Comparison of ENCODE assay signal across 17 cellular contexts in genomic region chr3:104886220-104886995, GRCh38.
A peak's percentile ranks its signal among the peaks of the same experiment; 100 is the strongest.
DNase-seq lines count a peak whose midpoint lies in the region; ATAC-seq, FAIRE-seq and TF ChIP-seq lines count a peak whose summit lies in the region.
"Had no signal": no experiment of that assay in that cellular context is flagged by ENCODE, and none has a peak within 500 bp of the region (broad histone marks: within the 10 kb centered on the region; RNA-seq: fewer than 3 reads in every experiment).

No MANE protein-coding gene starts in this region.

- no peak for TF ChIP-seq CTCF in foreskin fibroblast (IDR thresholded peaks at IDR 0.05; ENCODE audit: low read depth, low read length)

- H3K4me3 ChIP-seq in foreskin fibroblast (ENCODE audit: low read depth in 1 of 2, low read length in 2 of 2): no peak overlapping the region
- H3K4me3 ChIP-seq: ascending aorta, pancreas had no signal

- intact Hi-C loops in left ventricle myocardium superior (cut with micrococcal nuclease): no loop called here

- ATAC-seq in HG03565 (IDR thresholded peaks at IDR 0.05; ENCODE audit: unreplicated experiment): peak; percentile 32
- no peak for ATAC-seq in left ventricle myocardium superior

- FAIRE-seq in GM12891 (lab: Jason Lieb, UNC): no peak
- FAIRE-seq: frontal cortex, pancreas had no signal

- no peak for TF ChIP-seq POLR2A in GM12891 (IDR thresholded peaks at IDR 0.05; ENCODE audit: low read depth, low read length)

- DNase-seq in AML-193 (lab: John Stamatoyannopoulos, UW) (peak; percentile 89 to 95), SIG-M5 treated with dmso at 0.1 percent for 504 hours (lab: John Stamatoyannopoulos, UW; ENCODE audit: unreplicated experiment) (peak; percentile 80), foreskin fibroblast (peak; percentile 56 to 62), left ventricle myocardium superior (no peak), GM12891 (ENCODE audit: insufficient read length, low spot score) (no peak), HK-2 (ENCODE audit: unreplicated experiment) (no peak)
- no peak for DNase-seq in activated CD4-positive, alpha-beta T cell treated with anti-CD3 and anti-CD28 coated beads, Interleukin-2, amount 50 U/mL, for 48 hours
- DNase-seq: activated CD4-positive, alpha-beta memory T cell treated with anti-CD3 and anti-CD28 coated beads, Interleukin-2, amount 10 ng/mL, durations not matched to agents 7 days and 5 days; immature natural killer cell; NCI-H1417 treated with DMSO at 0.1 percent for 48 hours; NCI-H510A; pancreas; stimulated activated CD4-positive, alpha-beta T cell treated with anti-CD3 and anti-CD28 coated beads, Interleukin-12 subunit alpha, Interleukin-12 subunit beta, amount 100 ng/mL, for 4 hours; T1000 had no signal

TF ChIP-seq in GM12891, 5 proteins besides CTCF, POLR2A, EP300 and RAD21:
- TF ChIP-seq TAF1 (IDR thresholded peaks at IDR 0.05; ENCODE audit: low read depth, low read length): no peak

Comparison
In these comparisons a context has a peak if more than half of its experiments do, and no peak if none do; other contexts are left out.
1. DNase-seq: peak in AML-193 (2 of 2), SIG-M5 treated with dmso at 0.1 percent for 504 hours (single experiment) and foreskin fibroblast (2 of 2); none in left ventricle myocardium superior (single experiment), GM12891 (single experiment), HK-2 (single experiment) and activated CD4-positive, alpha-beta T cell treated with anti-CD3 and anti-CD28 coated beads, Interleukin-2, amount 50 U/mL, for 48 hours (0 of 2).